Comparison of ENCODE assay signal across 8 cellular contexts in genomic region chr1:93850687-93851326, GRCh38. TPM values are rescaled to one million over a fixed set of nuclear protein-coding genes. Genes with fewer than 3 reads are reported as not detected.
DNase-seq lines count a peak whose midpoint lies in the region; ATAC-seq, FAIRE-seq and TF ChIP-seq lines count a peak whose summit lies in the region.
"Not testable (repeated sequence)": the region's sequence is repeated elsewhere in the genome, so short reads cannot be mapped to it uniquely, and the experiment has no call there.

No MANE protein-coding gene starts in this region.

- H4K20me1 ChIP-seq in OCI-LY3 (ENCODE audit: insufficient read depth, low read length); GM12878 (ENCODE audit: control insufficient read depth, insufficient read depth); neural progenitor cell (ENCODE audit: low read depth): not testable (repeated sequence)

- H3K36me3 ChIP-seq in OCI-LY3 (replicated peaks; ENCODE audit: low read depth, low read length); GM12878 (ENCODE audit: control insufficient read depth in 2 of 2, insufficient read depth in 2 of 2, low read length in 1 of 2); cardiac muscle cell; neural progenitor cell: not testable (repeated sequence)

- not testable (repeated sequence) for H3K79me2 ChIP-seq in OCI-LY3 (ENCODE audit: low read length); GM12878 (ENCODE audit: control insufficient read depth, insufficient read depth, low read length); neural progenitor cell (ENCODE audit: low read depth)

- not testable (repeated sequence) for H3K27me3 ChIP-seq in OCI-LY3 (ENCODE audit: low read depth, low read length); GM12878 (replicated peaks in 1 of 2; ENCODE audit: control insufficient read depth in 2 of 2, insufficient read depth in 2 of 2, low read length in 1 of 2); cardiac muscle cell; neural progenitor cell

- DNase-seq in CD1c-positive myeloid dendritic cell (ENCODE audit: extremely low spot score) (peak; percentile 42), HT1080 (ENCODE audit: low read depth) (peak; percentile 67), cardiac muscle cell (ENCODE audit: low read depth in 1 of 2, low spot score in 1 of 2) (peak; percentile 31 to 76), neural progenitor cell (ENCODE audit: low spot score) (peak; percentile 73)
- peak; percentile 59 for DNase-seq in activated CD4-positive, alpha-beta T cell treated with anti-CD3 and anti-CD28 coated beads, Interleukin-2, amount 50 U/mL, for 1 hour
- not testable (repeated sequence) for DNase-seq in GM12878 (ENCODE audit: low read depth, low spot score)
- DNase-seq in stimulated activated CD8-positive, alpha-beta memory T cell treated with anti-CD3 and anti-CD28 coated beads, Interleukin-15, amount 100 ng/mL, for 4 hours (ENCODE audit: low read depth in 2 of 2), result peak; percentile 9 to 16

- in situ Hi-C loops in GM12878 (cut with MboI), result not testable (repeated sequence)

- H3K27ac ChIP-seq in OCI-LY3 (ENCODE audit: low read length); GM12878 (ENCODE audit: control insufficient read depth, insufficient read depth); cardiac muscle cell; neural progenitor cell: not testable (repeated sequence)

- not testable (repeated sequence) for H3K4me3 Mint-ChIP-seq in neural progenitor cell

- H3F3A ChIP-seq in neural progenitor cell (ENCODE audit: low read depth), result peaks cover 21% of the 10 kb centered on the region

- H3K27ac Mint-ChIP-seq in neural progenitor cell, result not testable (repeated sequence)

- H3K4me2 ChIP-seq in OCI-LY3 (ENCODE audit: low read length) (peak overlapping the region; percentile 78), GM12878 (ENCODE audit: control insufficient read depth, insufficient read depth) (0 out of 2 replicates have a peak overlapping the region, but pooled peaks have one; percentile 59)
- H3K4me2 ChIP-seq in neural progenitor cell, result not testable (repeated sequence)

- not testable (repeated sequence) for BruUV-seq in GM12878 (replicated peaks; lab: Mats Ljungman, UMichigan)

- not testable (repeated sequence) for H3K4me1 ChIP-seq in OCI-LY3 (ENCODE audit: low read length); GM12878 (ENCODE audit: control insufficient read depth, insufficient read depth, low read length); cardiac muscle cell (ENCODE audit: low read depth); neural progenitor cell

- POLR2A ChIA-PET in GM12878 (lab: Charles Lee), result not testable (repeated sequence)

- RAD21 ChIA-PET in GM12878 (lab: Charles Lee; ENCODE audit: unreplicated experiment), result interaction anchor here (0.9 to 1.5 kb wide), 4 partner anchors 37 to 413 kb away, joined by 3 to 4 read pairs (median 3); no protein-coding TSS in a partner anchor

- WGBS in GM12878 (ENCODE audit: insufficient coverage, insufficient replicate concordance, low lambda C conversion rate, missing lambda C conversion rate), result 38% methylated on average over 10 of the region's 10 CpGs

- CTCF ChIA-PET in GM12878 (lab: Yijun Ruan, JAX), result interaction anchor here (0.6 to 5.0 kb wide), 11 partner anchors 10 to 770 kb away, joined by 3 to 28 read pairs (median 4); no protein-coding TSS in a partner anchor

- peaks cover 13% of the 10 kb centered on the region for H3K36me3 Mint-ChIP-seq in neural progenitor cell

- peak overlapping the region; percentile 69 for H3K4me3 ChIP-seq in OCI-LY3 (ENCODE audit: low read length)
- not testable (repeated sequence) for H3K4me3 ChIP-seq in GM12878, cardiac muscle cell, neural progenitor cell

- ATAC-seq in GM12878, result not testable (repeated sequence)

- not testable (repeated sequence) for TF ChIP-seq EP300 in GM12878 (IDR thresholded peaks at IDR 0.05; ENCODE audit: borderline replicate concordance in 1 of 2, control insufficient read depth in 1 of 2, low read depth in 2 of 2, low read length in 2 of 2)

- not testable (repeated sequence) for H3K9me3 ChIP-seq in OCI-LY3 (ENCODE audit: insufficient read depth, low read length); GM12878 (replicated peaks; ENCODE audit: control insufficient read depth, insufficient read depth, low read length); cardiac muscle cell (ENCODE audit: low read depth); neural progenitor cell (ENCODE audit: low read depth)

- intact Hi-C loops in GM12878 (cut with micrococcal nuclease; ENCODE audit: unreplicated experiment), result not testable (repeated sequence)

- H2AFZ ChIP-seq in OCI-LY3 (ENCODE audit: low read depth, low read length); GM12878 (ENCODE audit: control insufficient read depth, low read depth, low read length); neural progenitor cell (replicated peaks): not testable (repeated sequence)

- TF ChIP-seq POLR2A in GM12878 (IDR thresholded peaks at IDR 0.05; ENCODE audit: low read depth, low read length), result not testable (repeated sequence)

- H3K9me3 Mint-ChIP-seq in neural progenitor cell, result peaks cover 36% of the 10 kb centered on the region

- peaks cover 22% of the 10 kb centered on the region for H3K27me3 Mint-ChIP-seq in neural progenitor cell (ENCODE audit: insufficient read depth, low read depth)

- H3K4me1 Mint-ChIP-seq in neural progenitor cell, result peaks cover 10% of the 10 kb centered on the region

- peak; percentile 19; the same call in 1 of the 2 replicates for TF ChIP-seq RAD21 in GM12878 (IDR thresholded peaks at IDR 0.05; ENCODE audit: insufficient read depth, low read depth, low read length)

- TF ChIP-seq CTCF in OCI-LY3 (IDR thresholded peaks at IDR 0.05; ENCODE audit: low read depth, low read length) (peak; percentile 30), GM12878 (IDR thresholded peaks at IDR 0.05 in 2 of 3, conservative IDR thresholded peaks at IDR 0.05 in 1 of 3; ENCODE audit: control insufficient read depth in 2 of 3, extremely low read depth in 1 of 3, insufficient read depth in 1 of 3, low read depth in 3 of 3, low read length in 3 of 3) (peak in 2 of 3 experiments; percentile 39 to 61; a peak in 5 of 6 replicates), cardiac muscle cell (IDR thresholded peaks at IDR 0.05; ENCODE audit: low read depth, low read length) (peak; percentile 57), neural progenitor cell (IDR thresholded peaks at IDR 0.05) (peak; percentile 59)

- FAIRE-seq in GM12878 (lab: Jason Lieb, UNC), result peak; percentile 23

- SMC1A ChIA-PET in GM12878 (lab: Charles Lee; ENCODE audit: uncharacterized antibody, unreplicated experiment), result interaction anchor here (1.1 to 4.7 kb wide), 4 partner anchors 221 to 770 kb away, joined by 3 to 26 read pairs (median 6); no protein-coding TSS in a partner anchor

- not testable (repeated sequence) for H3K9ac ChIP-seq in OCI-LY3 (ENCODE audit: low read length); GM12878 (ENCODE audit: control insufficient read depth, insufficient read depth, low read length); neural progenitor cell

RNA-seq across cellular contexts. Expression of gene DNTTIP2, which starts 28.2 kb away (rescaled TPM):
- total RNA-seq in HT1080 (2014; rRNA removed; shearing (Covaris generic)), result 55.8 and 63.7 TPM in 2 replicates
- 33.6 and 34.5 TPM in 2 replicates for polyA plus RNA-seq in HT1080 (2015; cell fraction: cytosol; rRNA removed)
- 85.7 and 100 TPM in 2 replicates for polyA plus RNA-seq in HT1080 (2015; cell fraction: nucleus; rRNA removed)
- total RNA-seq in GM12878 (2013; cell fraction: nucleolus; rRNA removed), result 35.5 and 46.0 TPM in 2 replicates
- total RNA-seq in GM12878 (2014; rRNA removed) (38.3 and 39.7 TPM in 2 replicates), GM12878 (2014; rRNA removed; fragmentation: Illumina TruSeq; extraction: Trizol) (63.3 and 70.8 TPM in 2 replicates), GM12878 (2021) (61.9 and 65.6 TPM in 2 replicates), cardiac muscle cell (10.4 and 13.9 TPM in 2 replicates), neural progenitor cell (ENCODE audit: low replicate concordance) (36.1 and 62.5 TPM in 2 replicates)
- 33.3 TPM for polyA plus RNA-seq in GM12878 (2011; ENCODE audit: low read depth)
- polyA plus RNA-seq in GM12878 (2011; rRNA removed) (34.3 and 49.7 TPM in 2 replicates), GM12878 (2014; fragmentation: Illumina TruSeq; extraction: Trizol) (84.7 and 92.9 TPM in 2 replicates), GM12878 (2014; fragmentation: Nextera tagmentation; extraction: Ambion mirVana) (10 to 100 TPM; 79.0 to 82.8 TPM), GM12878 (2014; rRNA removed) (33.2 and 37.5 TPM in 2 replicates), GM12878 (2016; fragmentation: Nextera tagmentation; extraction: Ambion mirVana) (10 to 100 TPM; 96.2 to 99.2 TPM), cardiac muscle cell (38.5 and 64.0 TPM in 2 replicates)
- 3.2 and 4.0 TPM in 2 replicates for polyA plus RNA-seq in GM12878 (2011; cell fraction: cytosol; rRNA removed)
- 169 and 176 TPM in 2 replicates for polyA plus RNA-seq in GM12878 (2011; cell fraction: nucleus; rRNA removed)
- 39.5 and 45.3 TPM in 2 replicates for polyA plus RNA-seq in GM12878 (2012)
- polyA minus RNA-seq in GM12878 (2011; rRNA and poly(A)+ RNA removed), result 22.3 and 41.3 TPM in 2 replicates
- polyA minus RNA-seq in GM12878 (2011; cell fraction: cytosol; rRNA and poly(A)+ RNA removed), result 6.3 and 6.9 TPM in 2 replicates
- polyA minus RNA-seq in GM12878 (2011; cell fraction: nucleus; rRNA and poly(A)+ RNA removed), result 25.3 and 39.9 TPM in 2 replicates

RNA-seq across cellular contexts. Expression of gene GCLM, which starts 58.4 kb away (rescaled TPM):
- total RNA-seq in HT1080 (2014; rRNA removed; shearing (Covaris generic)), result 19.5 and 28.9 TPM in 2 replicates
- polyA plus RNA-seq in HT1080 (2015; cell fraction: cytosol; rRNA removed), result 27.5 and 29.8 TPM in 2 replicates
- polyA plus RNA-seq in HT1080 (2015; cell fraction: nucleus; rRNA removed), result 25.7 and 31.8 TPM in 2 replicates
- 4.3 and 5.4 TPM in 2 replicates for total RNA-seq in GM12878 (2013; cell fraction: nucleolus; rRNA removed)
- total RNA-seq in GM12878 (2014; rRNA removed) (6.2 and 6.4 TPM in 2 replicates), GM12878 (2014; rRNA removed; fragmentation: Illumina TruSeq; extraction: Trizol) (7.3 and 7.5 TPM in 2 replicates), GM12878 (2021) (11.1 and 11.6 TPM in 2 replicates), cardiac muscle cell (1.0 and 1.5 TPM in 2 replicates), neural progenitor cell (ENCODE audit: low replicate concordance) (3.7 and 4.8 TPM in 2 replicates)
- 1.1 TPM for polyA plus RNA-seq in GM12878 (2011; ENCODE audit: low read depth)
- polyA plus RNA-seq in GM12878 (2011; rRNA removed) (15.3 and 19.7 TPM in 2 replicates), GM12878 (2014; fragmentation: Illumina TruSeq; extraction: Trizol) (9.5 and 10.1 TPM in 2 replicates), GM12878 (2014; fragmentation: Nextera tagmentation; extraction: Ambion mirVana) (1 to 10 TPM; 3.6 to 5.0 TPM), GM12878 (2014; rRNA removed) (5.9 and 6.2 TPM in 2 replicates), GM12878 (2016; fragmentation: Nextera tagmentation; extraction: Ambion mirVana) (10 to 100 TPM in 1 of 2 experiments, 1 to 10 TPM in 1; 2.6 to 17.3 TPM), cardiac muscle cell (5.5 and 11.1 TPM in 2 replicates)
- 4.7 and 6.2 TPM in 2 replicates for polyA plus RNA-seq in GM12878 (2011; cell fraction: cytosol; rRNA removed)
- 4.8 and 5.0 TPM in 2 replicates for polyA plus RNA-seq in GM12878 (2011; cell fraction: nucleus; rRNA removed)
- polyA plus RNA-seq in GM12878 (2012), result 1.8 and 5.2 TPM in 2 replicates
- 7.4 and 13.0 TPM in 2 replicates for polyA minus RNA-seq in GM12878 (2011; rRNA and poly(A)+ RNA removed)
- 5.0 and 5.9 TPM in 2 replicates for polyA minus RNA-seq in GM12878 (2011; cell fraction: cytosol; rRNA and poly(A)+ RNA removed)
- polyA minus RNA-seq in GM12878 (2011; cell fraction: nucleus; rRNA and poly(A)+ RNA removed), result 10.4 and 25.8 TPM in 2 replicates
